In genomic region chr11:84673753-84674152, GRCh38 we compare ENCODE assay signal across 14 cellular contexts.
A peak's percentile ranks its signal among the peaks of the same experiment; 100 is the strongest.
DNase-seq lines count a peak whose midpoint lies in the region; ATAC-seq and TF ChIP-seq lines count a peak whose summit lies in the region.
"Had no signal": no experiment of that assay in that cellular context is flagged by ENCODE, and none has a peak within 500 bp of the region (broad histone marks: within the 10 kb centered on the region; RNA-seq: fewer than 3 reads in every experiment).

No MANE protein-coding gene starts in this region.

- no peak overlapping the region for H3K27ac ChIP-seq in RWPE2 (ENCODE audit: poor library complexity, severe bottlenecking)
- H3K27ac ChIP-seq: SJCRH30 had no signal

- no peaks in the 10 kb centered on the region for H3K4me1 Mint-ChIP-seq in HFFc6 (ENCODE audit: low read depth)
- H3K4me1 Mint-ChIP-seq in activated CD8-positive, alpha-beta memory T cell treated with anti-CD3 and anti-CD28 coated beads, Interleukin-2, amount 10 ng/mL, durations not matched to agents 7 days and 5 days, result no peaks in the 10 kb centered on the region
- H3K4me1 Mint-ChIP-seq: activated B cell treated with CpG ODN at 0.5 μM for 24 hours had no signal

- TF ChIP-seq POLR2A in erythroblast (IDR thresholded peaks at IDR 0.05; ENCODE audit: low read length), result no peak

- no peaks in the 10 kb centered on the region for H3K36me3 Mint-ChIP-seq in HFFc6 (ENCODE audit: low read depth)
- H3K36me3 Mint-ChIP-seq in activated CD8-positive, alpha-beta memory T cell treated with anti-CD3 and anti-CD28 coated beads, Interleukin-2, amount 10 ng/mL, durations not matched to agents 7 days and 5 days, result no peaks in the 10 kb centered on the region

- no peak overlapping the region for H3K4me3 Mint-ChIP-seq in HFFc6
- no peak overlapping the region for H3K4me3 Mint-ChIP-seq in activated CD8-positive, alpha-beta memory T cell treated with anti-CD3 and anti-CD28 coated beads, Interleukin-2, amount 10 ng/mL, durations not matched to agents 7 days and 5 days
- H3K4me3 Mint-ChIP-seq: activated B cell treated with CpG ODN at 0.5 μM for 24 hours; activated T-cell treated with anti-CD3 and anti-CD28 coated beads, Interleukin-2, amount 50 U/mL, for 24 hours had no signal

- ATAC-seq in RWPE2 (ENCODE audit: low read depth) (peak; percentile 31; the same call in 1 of the 3 replicates), HG03342 (IDR thresholded peaks at IDR 0.05; ENCODE audit: unreplicated experiment) (no peak), GM21390 (IDR thresholded peaks at IDR 0.05; ENCODE audit: unreplicated experiment) (no peak)
- no peak for ATAC-seq in activated CD8-positive, alpha-beta memory T cell treated with anti-CD3 and anti-CD28 coated beads, Interleukin-2, amount 10 ng/mL, durations not matched to agents 7 days and 5 days

- H3K27me3 Mint-ChIP-seq in HFFc6 (ENCODE audit: insufficient read depth), result peaks cover 2% of the 10 kb centered on the region; the same call in 1 of the 2 replicates
- H3K27me3 Mint-ChIP-seq in activated CD8-positive, alpha-beta memory T cell treated with anti-CD3 and anti-CD28 coated beads, Interleukin-2, amount 10 ng/mL, durations not matched to agents 7 days and 5 days, result no peaks in the 10 kb centered on the region
- H3K27me3 Mint-ChIP-seq: activated T-cell treated with anti-CD3 and anti-CD28 coated beads, Interleukin-2, amount 50 U/mL, for 24 hours; progenitor cell of endocrine pancreas had no signal

- DNase-seq in AG08395 (ENCODE audit: low spot score), result peak; percentile 11
- DNase-seq in HFFc6, result peak; percentile 1
- no peak for DNase-seq in RWPE2 (ENCODE audit: low spot score)
- peak; percentile 30 for DNase-seq in iPS DF 19.7 (ENCODE audit: low read depth, low spot score)
- no peak for DNase-seq in erythroblast (lab: John Stamatoyannopoulos, UW)
- no peak for DNase-seq in activated CD8-positive, alpha-beta memory T cell treated with anti-CD3 and anti-CD28 coated beads, Interleukin-2, amount 10 ng/mL, durations not matched to agents 7 days and 5 days
- DNase-seq: activated B cell treated with CpG ODN at 0.5 μM for 24 hours; activated T-cell treated with anti-CD3 and anti-CD28 coated beads, Interleukin-2, amount 50 U/mL, for 24 hours; MG63; NCI-H526 treated with DMSO at 0.1 percent for 48 hours; SJCRH30 had no signal

- no peak overlapping the region for H3K27ac Mint-ChIP-seq in HFFc6
- no peak overlapping the region for H3K27ac Mint-ChIP-seq in activated CD8-positive, alpha-beta memory T cell treated with anti-CD3 and anti-CD28 coated beads, Interleukin-2, amount 10 ng/mL, durations not matched to agents 7 days and 5 days
- H3K27ac Mint-ChIP-seq: activated B cell treated with CpG ODN at 0.5 μM for 24 hours; activated T-cell treated with anti-CD3 and anti-CD28 coated beads, Interleukin-2, amount 50 U/mL, for 24 hours; progenitor cell of endocrine pancreas had no signal

- TF ChIP-seq CTCF in HFFc6 (IDR thresholded peaks at IDR 0.05) (no peak), RWPE2 (IDR thresholded peaks at IDR 0.05; ENCODE audit: poor library complexity, severe bottlenecking) (no peak)

- no peaks in the 10 kb centered on the region for H3K27me3 ChIP-seq in RWPE2 (ENCODE audit: insufficient read depth, poor library complexity, severe bottlenecking)
- H3K27me3 ChIP-seq: MG63, SJCRH30 had no signal

- no peaks in the 10 kb centered on the region for H3K36me3 ChIP-seq in RWPE2 (ENCODE audit: low read depth)
- H3K36me3 ChIP-seq: MG63, SJCRH30 had no signal

- CTCF ChIA-PET in activated CD8-positive, alpha-beta memory T cell treated with anti-CD3 and anti-CD28 coated beads, Interleukin-2, amount 10 ng/mL, durations not matched to agents 7 days and 5 days (lab: Charles Lee), result no interaction called here

- peaks cover 41% of the 10 kb centered on the region for H3K9me3 Mint-ChIP-seq in HFFc6
- peaks cover 17% of the 10 kb centered on the region for H3K9me3 Mint-ChIP-seq in activated CD8-positive, alpha-beta memory T cell treated with anti-CD3 and anti-CD28 coated beads, Interleukin-2, amount 10 ng/mL, durations not matched to agents 7 days and 5 days (ENCODE audit: low read depth)
- H3K9me3 Mint-ChIP-seq: activated B cell treated with CpG ODN at 0.5 μM for 24 hours had no signal

- no peaks in the 10 kb centered on the region for H3K4me1 ChIP-seq in RWPE2 (ENCODE audit: insufficient read depth, poor library complexity, severe bottlenecking)
- H3K4me1 ChIP-seq: SJCRH30 had no signal

- no peaks in the 10 kb centered on the region for H3K9me3 ChIP-seq in RWPE2 (ENCODE audit: severe bottlenecking)
- H3K9me3 ChIP-seq: MG63, SJCRH30 had no signal

- H3K4me3 ChIP-seq in RWPE2 (ENCODE audit: severe bottlenecking), result no peak overlapping the region
- H3K4me3 ChIP-seq: MG63, SJCRH30 had no signal

Comparison
In these comparisons a context has a peak if more than half of its experiments do, and no peak if none do; other contexts are left out.
1. DNase-seq: peak in AG08395 (single experiment), HFFc6 (single experiment) and iPS DF 19.7 (single experiment); none in RWPE2 (single experiment), erythroblast (0 of 2) and activated CD8-positive, alpha-beta memory T cell treated with anti-CD3 and anti-CD28 coated beads, Interleukin-2, amount 10 ng/mL, durations not matched to agents 7 days and 5 days (single experiment).